ENCODE assay signal across 8 cellular contexts in genomic region chr1:28172690-28173150, GRCh38. TPM values are rescaled to one million over a fixed set of nuclear protein-coding genes. Genes with fewer than 3 reads are reported as not detected.
DNase-seq lines count a peak whose midpoint lies in the region; ATAC-seq and TF ChIP-seq lines count a peak whose summit lies in the region.

No MANE protein-coding gene starts in this region.

- no peak overlapping the region for H3K27ac Mint-ChIP-seq in progenitor cell of endocrine pancreas

- intact Hi-C loops in lower lobe of right lung (cut with DNase I), result no loop called here

- H3K4me3 ChIP-seq in lower lobe of right lung, result peak overlapping the region; percentile 14
- H3K4me3 ChIP-seq in brain microvascular endothelial cell (ENCODE audit: low read depth, low read length), result no peak overlapping the region

- H3K27ac ChIP-seq in lower lobe of right lung, result peak overlapping the region; percentile 68
- no peak overlapping the region for H3K27ac ChIP-seq in brain microvascular endothelial cell

- no peaks in the 10 kb centered on the region for H3K9me3 Mint-ChIP-seq in progenitor cell of endocrine pancreas (ENCODE audit: low read depth)

- H3K9me3 ChIP-seq in lower lobe of right lung, result no peaks in the 10 kb centered on the region

- H3K36me3 Mint-ChIP-seq in progenitor cell of endocrine pancreas (ENCODE audit: insufficient read depth), result no peaks in the 10 kb centered on the region

- POLR2A ChIA-PET in GM10248 (lab: Yijun Ruan, JAX), result interaction anchor here (0.7 to 0.9 kb wide), 3 partner anchors 25 to 54 kb away, joined by 3 to 17 read pairs (median 3); no protein-coding TSS in a partner anchor

- H3K4me3 Mint-ChIP-seq in progenitor cell of endocrine pancreas (ENCODE audit: low read depth), result no peak overlapping the region

- TF ChIP-seq CTCF in GM10248 (IDR thresholded peaks at IDR 0.05; ENCODE audit: control extremely low read depth, extremely low read depth, low read depth, missing control alignments), result no peak
- no peak for TF ChIP-seq CTCF in lower lobe of right lung (IDR thresholded peaks at IDR 0.05)
- TF ChIP-seq CTCF in brain microvascular endothelial cell (IDR thresholded peaks at IDR 0.05; ENCODE audit: low read depth, low read length, missing control alignments), result no peak
- TF ChIP-seq CTCF in progenitor cell of endocrine pancreas (IDR thresholded peaks at IDR 0.05; ENCODE audit: unreplicated experiment), result no peak

- H3K27me3 Mint-ChIP-seq in progenitor cell of endocrine pancreas, result peaks cover 10% of the 10 kb centered on the region

- peak; percentile 72 for DNase-seq in GM10248 (ENCODE audit: extremely low spot score)
- DNase-seq in activated CD8-positive, alpha-beta memory T cell treated with anti-CD3 and anti-CD28 coated beads, Interleukin-2, amount 50 U/mL, for 48 hours, result peak; percentile 60
- peak; percentile 53 for DNase-seq in lower lobe of right lung
- DNase-seq in brain microvascular endothelial cell, result no peak
- no peak for DNase-seq in progenitor cell of endocrine pancreas (ENCODE audit: low spot score, unreplicated experiment)
- DNase-seq in NCI-H774 (lab: John Stamatoyannopoulos, UW), result no peak

- H3K4me1 ChIP-seq in lower lobe of right lung, result peaks cover 56% of the 10 kb centered on the region

- H3K36me3 ChIP-seq in lower lobe of right lung (no peaks in the 10 kb centered on the region), brain microvascular endothelial cell (replicated peaks) (no peaks in the 10 kb centered on the region)

- peaks cover 9% of the 10 kb centered on the region for H3K4me1 Mint-ChIP-seq in progenitor cell of endocrine pancreas (ENCODE audit: low read depth)

- no peaks in the 10 kb centered on the region for H3K27me3 ChIP-seq in lower lobe of right lung (ENCODE audit: low read depth)
- H3K27me3 ChIP-seq in brain microvascular endothelial cell (replicated peaks), result no peaks in the 10 kb centered on the region

- CTCF ChIA-PET in GM10248 (lab: Yijun Ruan, JAX), result interaction anchor here (0.7 to 1.7 kb wide), 7 partner anchors 9 to 85 kb away, joined by 3 to 7 read pairs (median 3); partner anchors contain the start of gene EYA3

- in situ Hi-C loops in brain microvascular endothelial cell (cut with HindIII; ENCODE audit: low pct_ligation_motif_present, low sequenced_read_pairs), result no loop called here

- ATAC-seq in GM21390 (IDR thresholded peaks at IDR 0.05; ENCODE audit: unreplicated experiment) (peak; percentile 51), HG03558 (IDR thresholded peaks at IDR 0.05; ENCODE audit: extremely low read depth, unreplicated experiment) (peak; percentile 60), lower lobe of right lung (peak; percentile 59)

RNA-seq across cellular contexts. Expression of gene PTAFR, which starts 3.8 kb away (rescaled TPM):
- total RNA-seq in lower lobe of right lung, result 52.8 TPM
- 0.19 and 0.27 TPM in 2 replicates for total RNA-seq in progenitor cell of endocrine pancreas

Comparison
In these comparisons a context has a peak if more than half of its experiments do, and no peak if none do; other contexts are left out.
1. DNase-seq: peak in GM10248 (single experiment), activated CD8-positive, alpha-beta memory T cell treated with anti-CD3 and anti-CD28 coated beads, Interleukin-2, amount 50 U/mL, for 48 hours (single experiment) and lower lobe of right lung (single experiment); none in brain microvascular endothelial cell (single experiment), progenitor cell of endocrine pancreas (single experiment) and NCI-H774 (single experiment).
2. RNA of gene PTAFR, which starts 3.8 kb away (total RNA-seq): 52.8 TPM in lower lobe of right lung (single experiment); 0.19 to 0.27 TPM in progenitor cell of endocrine pancreas; every median in the first group is over 10 times any median in the second.
3. Peak in every context shown above with its lines, with median percentiles within 50 percentile points of each other: ATAC-seq.